In the genomic region with DNA sequence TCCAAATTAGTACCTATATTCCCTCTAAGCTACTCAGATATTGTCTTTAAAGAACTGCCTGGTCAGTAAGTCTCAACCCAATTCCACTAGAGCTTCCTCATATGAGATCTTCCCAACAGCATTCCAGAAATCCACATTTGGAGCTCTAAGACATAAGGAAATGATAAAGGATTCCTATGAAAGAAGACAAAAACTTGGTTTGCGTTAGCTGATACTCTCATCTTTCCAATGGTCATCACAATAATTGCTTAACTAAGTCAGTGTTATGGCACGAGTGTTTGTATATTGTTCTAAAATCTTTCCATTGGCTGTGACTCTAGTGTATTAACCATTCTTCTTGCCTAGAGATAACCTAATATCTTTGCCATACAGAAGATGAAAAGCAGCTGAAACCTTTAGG, we compare ENCODE assay signal across 22 cellular contexts.
A peak's percentile ranks its signal among the peaks of the same experiment; 100 is the strongest.
DNase-seq lines count a peak whose midpoint lies in the region; ATAC-seq and TF ChIP-seq lines count a peak whose summit lies in the region.
"Had no signal": no experiment of that assay in that cellular context is flagged by ENCODE, and none has a peak within 500 bp of the region (broad histone marks: within the 10 kb centered on the region; RNA-seq: fewer than 3 reads in every experiment).

No MANE protein-coding gene starts in this region.

- no peak overlapping the region for H3K4me3 ChIP-seq in AG10803 (ENCODE audit: low read length)
- no peak overlapping the region for H3K4me3 ChIP-seq in adrenal gland
- H3K4me3 ChIP-seq in skeletal muscle satellite cell (ENCODE audit: low read length) = no peak overlapping the region
- no peak overlapping the region for H3K4me3 ChIP-seq in mucosa of descending colon
- H3K4me3 ChIP-seq: gastrocnemius medialis, HAP-1 had no signal

- no peak for TF ChIP-seq POLR2A in adrenal gland (IDR thresholded peaks at IDR 0.05)

- H3K4me1 ChIP-seq in adrenal gland (replicated peaks in 1 of 2) (peaks cover 4 to 17% of the 10 kb centered on the region in 2 donors), foreskin keratinocyte (peaks cover 24% of the 10 kb centered on the region), skeletal muscle satellite cell (ENCODE audit: control insufficient read depth, insufficient read depth, low read length) (peaks cover 19% of the 10 kb centered on the region), mucosa of descending colon (ENCODE audit: low read depth) (no peaks in the 10 kb centered on the region)
- H3K4me1 ChIP-seq: gastrocnemius medialis, HAP-1 had no signal

- in situ Hi-C loops in ACHN (cut with HindIII; ENCODE audit: low pct_ligation_motif_present, low pct_unique_long_range_greater_than_20kb, low sequenced_read_pairs) = no loop called here

- peak; percentile 68 for DNase-seq in AG10803 (ENCODE audit: low read depth)
- DNase-seq in adrenal gland = no peak
- no peak for DNase-seq in foreskin keratinocyte
- DNase-seq in mucosa of descending colon = no peak
- DNase-seq in ureter (ENCODE audit: low spot score) = no peak
- no peak for DNase-seq in ACHN
- DNase-seq: activated CD8-positive, alpha-beta T cell treated with anti-CD3 and anti-CD28 coated beads, Interleukin-2, amount 10 ng/mL, durations not matched to agents 7 days and 5 days; activated naive CD4-positive, alpha-beta T cell treated with anti-CD3 and anti-CD28 coated beads for 36 hours; activated T-cell treated with anti-CD3 and anti-CD28 coated beads, Interleukin-2, amount 50 U/mL, for 4 hours; CD4-positive, alpha-beta memory T cell; endodermal cell; NCI-H1436; NCI-H2171 treated with DMSO at 0.1 percent for 48 hours; NCI-H748 treated with DMSO at 0.1 percent for 48 hours; nucleus accumbens; stimulated activated CD4-positive, alpha-beta T cell treated with anti-CD3 and anti-CD28 coated beads, Interleukin-2, amount 100 ng/mL, for 48 hours; stimulated activated naive CD8-positive, alpha-beta T cell treated with anti-CD3 and anti-CD28 coated beads, Interleukin-15, amount 100 ng/mL, for 72 hours had no signal

- TF ChIP-seq CTCF in AG10803 (conservative IDR thresholded peaks at IDR 0.05; ENCODE audit: low read length) (no peak), adrenal gland (IDR thresholded peaks at IDR 0.05) (no peak), foreskin keratinocyte (conservative IDR thresholded peaks at IDR 0.05) (no peak), mucosa of descending colon (IDR thresholded peaks at IDR 0.05) (no peak)

- no peak overlapping the region for H3K4me2 ChIP-seq in skeletal muscle satellite cell (ENCODE audit: low read length)

- intact Hi-C loops in adrenal gland (cut with DNase I) = no loop called here
- intact Hi-C loops in mucosa of descending colon (cut with DNase I, micrococcal nuclease) = no loop called here

- H3K36me3 ChIP-seq in adrenal gland (replicated peaks in 1 of 2) = no peaks in the 10 kb centered on the region
- H3K36me3 ChIP-seq in skeletal muscle satellite cell (ENCODE audit: insufficient read depth, low read length) = no peaks in the 10 kb centered on the region
- no peaks in the 10 kb centered on the region for H3K36me3 ChIP-seq in mucosa of descending colon (ENCODE audit: low read depth)
- H3K36me3 ChIP-seq: gastrocnemius medialis, HAP-1 had no signal

- no peak for ATAC-seq in foreskin keratinocyte
- ATAC-seq in mucosa of descending colon = no peak
- no peak for ATAC-seq in HG03139 (IDR thresholded peaks at IDR 0.05; ENCODE audit: unreplicated experiment)
- ATAC-seq: activated CD8-positive, alpha-beta T cell treated with anti-CD3 and anti-CD28 coated beads, Interleukin-2, amount 10 ng/mL, durations not matched to agents 7 days and 5 days; activated T-cell treated with anti-CD3 and anti-CD28 coated beads, Interleukin-2, amount 50 U/mL, for 4 hours; stimulated activated naive CD8-positive, alpha-beta T cell treated with anti-CD3 and anti-CD28 coated beads, Interleukin-15, amount 100 ng/mL, for 72 hours; WTC11 had no signal

- H3K27ac ChIP-seq in adrenal gland (peak overlapping the region in 4 of 5 donors; percentile 18 to 76 (median 71)), foreskin keratinocyte (peak overlapping the region; percentile 80)
- H3K27ac ChIP-seq: gastrocnemius medialis had no signal

- H3K27me3 ChIP-seq in adrenal gland (no peaks in the 10 kb centered on the region), foreskin keratinocyte (no peaks in the 10 kb centered on the region), skeletal muscle satellite cell (ENCODE audit: control insufficient read depth, insufficient read depth, low read length) (no peaks in the 10 kb centered on the region)
- H3K27me3 ChIP-seq: gastrocnemius medialis had no signal

- 70 to 85% (median 83%) methylated on average over 2 of the region's 2 CpGs for WGBS in adrenal gland, 4 donors

- peak overlapping the region; percentile 5 for H3K9ac ChIP-seq in skeletal muscle satellite cell (ENCODE audit: low read depth, low read length)

- H3K9me3 ChIP-seq in adrenal gland (replicated peaks in 1 of 3) = no peaks in the 10 kb centered on the region
- no peaks in the 10 kb centered on the region for H3K9me3 ChIP-seq in skeletal muscle satellite cell (replicated peaks; ENCODE audit: low read length)
- H3K9me3 ChIP-seq in mucosa of descending colon = no peaks in the 10 kb centered on the region
- H3K9me3 ChIP-seq: gastrocnemius medialis, HAP-1 had no signal
